ENCODE assay signal across 9 cellular contexts in the genomic region with DNA sequence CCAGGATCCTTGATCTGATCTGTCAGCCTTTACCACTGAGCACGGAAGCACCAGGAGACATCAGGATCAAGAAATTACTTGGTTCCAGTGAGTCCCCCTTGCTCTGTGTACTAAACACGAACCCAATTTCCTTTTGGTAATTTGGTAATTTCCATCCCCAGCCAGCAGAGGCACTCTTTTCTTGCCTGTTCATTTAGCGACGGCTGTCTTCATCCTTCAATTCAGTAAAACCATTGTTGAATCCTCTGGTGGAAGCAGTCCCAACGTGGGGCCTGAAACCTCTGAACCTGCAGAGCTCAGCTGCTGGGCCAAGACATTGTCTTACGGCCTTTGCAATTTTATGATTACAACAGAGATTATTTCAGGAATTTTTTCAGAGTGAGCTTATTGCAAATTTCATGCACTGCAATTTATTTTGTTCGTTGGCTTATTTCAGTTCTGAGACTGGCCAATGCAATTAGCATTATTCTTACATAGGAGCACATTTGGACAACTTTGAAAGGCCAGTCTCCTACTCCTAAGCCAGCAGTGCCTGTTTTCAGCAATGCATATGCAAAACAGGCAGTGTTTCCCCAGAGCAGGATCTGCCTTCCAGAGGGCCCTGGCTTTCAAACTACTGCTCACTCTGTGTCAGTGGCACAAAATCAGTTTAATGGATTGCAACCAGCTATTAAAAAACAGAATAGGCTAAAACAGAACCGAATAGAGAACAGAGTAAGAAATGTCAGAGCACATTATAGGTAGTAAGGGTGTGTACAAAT.
A peak's percentile ranks its signal among the peaks of the same experiment; 100 is the strongest.
DNase-seq lines count a peak whose midpoint lies in the region; ATAC-seq and TF ChIP-seq lines count a peak whose summit lies in the region.
"Had no signal": no experiment of that assay in that cellular context is flagged by ENCODE, and none has a peak within 500 bp of the region (broad histone marks: within the 10 kb centered on the region; RNA-seq: fewer than 3 reads in every experiment).

No MANE protein-coding gene starts in this region.

- DNase-seq in right atrium auricular region (ENCODE audit: low spot score) (no peak), cardiac septum (ENCODE audit: low spot score) (no peak), SK-MEL-5 (ENCODE audit: low read depth, low spot score) (peak; percentile 50), iPS DF 4.7 (ENCODE audit: extremely low read depth, low spot score) (peak; percentile 30), DMS79 treated with DMSO at 0.1 percent for 48 hours (lab: John Stamatoyannopoulos, UW) (no peak)
- DNase-seq in effector CD4-positive, alpha-beta T cell: no peak
- DNase-seq in stimulated activated CD4-positive, alpha-beta T cell treated with anti-CD3 and anti-CD28 coated beads, Interleukin-2, amount 100 ng/mL, for 48 hours: no peak
- DNase-seq: central memory CD4-positive, alpha-beta T cell had no signal

- H3K4me3 ChIP-seq in right atrium auricular region: no peak overlapping the region

- in situ Hi-C loops in SK-MEL-5 (cut with HindIII; ENCODE audit: low pct_unique_long_range_greater_than_20kb, low sequenced_read_pairs): no loop called here

- H3K9me3 ChIP-seq in right atrium auricular region: no peaks in the 10 kb centered on the region

- no peaks in the 10 kb centered on the region for H3K4me1 ChIP-seq in right atrium auricular region

- intact Hi-C loops in cardiac septum (cut with DNase I): no loop called here

- H3K36me3 ChIP-seq in right atrium auricular region: no peaks in the 10 kb centered on the region

- no peaks in the 10 kb centered on the region for H3K27me3 ChIP-seq in right atrium auricular region

- no peak overlapping the region for H3K27ac ChIP-seq in right atrium auricular region

- ATAC-seq in HG02759 (IDR thresholded peaks at IDR 0.05; ENCODE audit: unreplicated experiment): no peak

- peak; percentile 23 to 39 for TF ChIP-seq CTCF in right atrium auricular region (IDR thresholded peaks at IDR 0.05)

Comparison
In these comparisons a context has a peak if more than half of its experiments do, and no peak if none do; other contexts are left out.
1. DNase-seq: peak in SK-MEL-5 (single experiment) and iPS DF 4.7 (single experiment); none in right atrium auricular region (single experiment), cardiac septum (single experiment), effector CD4-positive, alpha-beta T cell (single experiment), stimulated activated CD4-positive, alpha-beta T cell treated with anti-CD3 and anti-CD28 coated beads, Interleukin-2, amount 100 ng/mL, for 48 hours (0 of 2) and DMS79 treated with DMSO at 0.1 percent for 48 hours (single experiment).